ENCODE assay signal across 17 cellular contexts in the genomic region with DNA sequence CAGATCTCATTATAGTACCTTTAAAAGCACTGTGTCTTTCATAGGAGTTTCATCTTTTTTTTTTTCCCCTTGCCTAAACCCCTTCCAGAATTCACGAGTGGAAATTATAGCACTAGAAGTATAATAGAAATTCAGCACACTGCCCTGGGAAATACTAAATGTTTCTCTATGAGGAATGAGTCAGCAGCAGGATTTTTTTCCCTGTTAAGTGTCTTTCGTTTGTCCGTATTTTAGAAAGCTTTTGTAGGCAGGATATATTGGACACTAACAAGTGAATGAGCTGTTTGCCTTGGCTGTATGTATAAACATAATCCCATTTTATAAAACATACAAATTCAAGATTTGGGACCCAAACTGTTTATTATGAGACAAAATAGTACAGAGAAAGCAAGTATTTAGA.
A peak's percentile ranks its signal among the peaks of the same experiment; 100 is the strongest.
DNase-seq lines count a peak whose midpoint lies in the region; TF ChIP-seq lines count a peak whose summit lies in the region.
"Had no signal": no experiment of that assay in that cellular context is flagged by ENCODE, and none has a peak within 500 bp of the region (broad histone marks: within the 10 kb centered on the region; RNA-seq: fewer than 3 reads in every experiment).

No MANE protein-coding gene starts in this region.

- peaks cover 2 to 20% of the 10 kb centered on the region in 2 experiments; a peak in 2 of 4 replicates for H3K4me1 ChIP-seq in SK-N-SH (ENCODE audit: control insufficient read depth in 1 of 2, insufficient read depth in 2 of 2, low read depth in 1 of 2, low read length in 1 of 2)
- peaks cover 0 to 47% (median 39%) of the 10 kb centered on the region in 4 donors for H3K4me1 ChIP-seq in sigmoid colon
- H3K4me1 ChIP-seq in right atrium auricular region = peaks cover 0 to 8% of the 10 kb centered on the region in 2 donors
- H3K4me1 ChIP-seq: BE2C had no signal

- H3K4me3 ChIP-seq in SK-N-SH (ENCODE audit: low read depth in 2 of 2, low read length in 1 of 2) (no peak overlapping the region), sigmoid colon (no peak overlapping the region), right atrium auricular region (no peak overlapping the region)
- H3K4me3 ChIP-seq: cardiac muscle cell, gastrocnemius medialis had no signal

- CTCF ChIA-PET in SK-N-SH (lab: Yijun Ruan, JAX) = interaction anchor here (1.1 kb wide), 1 partner anchor 18 kb away, joined by 3 read pairs; no protein-coding TSS in a partner anchor

- H3K9ac ChIP-seq in SK-N-SH = peak overlapping the region; percentile 32; the same call in 1 of the 2 replicates

- no peak for TF ChIP-seq POLR2A in sigmoid colon (IDR thresholded peaks at IDR 0.05)

- WGBS in SK-N-SH (ENCODE audit: low lambda C conversion rate) = 38% methylated on average over 3 of the region's 3 CpGs
- WGBS in sigmoid colon, 2 donors = 77 to 86% methylated on average over 3 of the region's 3 CpGs

- H3K9me3 ChIP-seq in SK-N-SH (peaks cover under 1% of the 10 kb centered on the region; the same call in 1 of the 2 replicates), sigmoid colon (no peaks in the 10 kb centered on the region), right atrium auricular region (peaks cover 0 to under 1% of the 10 kb centered on the region in 2 donors)
- H3K9me3 ChIP-seq: BE2C, gastrocnemius medialis had no signal

- peak overlapping the region; percentile 22 to 61; a peak in 3 of 4 replicates for H3K27ac ChIP-seq in SK-N-SH (ENCODE audit: low read depth in 2 of 2, low read length in 1 of 2)
- H3K27ac ChIP-seq in sigmoid colon = peak overlapping the region in 3 of 4 donors; percentile 1 to 53 (median 48)
- H3K27ac ChIP-seq in right atrium auricular region = no peak overlapping the region
- H3K27ac ChIP-seq: cardiac muscle cell, gastrocnemius medialis had no signal

- TF ChIP-seq CTCF in SK-N-SH (IDR thresholded peaks at IDR 0.05) = no peak
- TF ChIP-seq CTCF in sigmoid colon (IDR thresholded peaks at IDR 0.05) = no peak
- TF ChIP-seq CTCF in right atrium auricular region (IDR thresholded peaks at IDR 0.05) = no peak

- H3K36me3 ChIP-seq in SK-N-SH (replicated peaks in 1 of 2; ENCODE audit: control insufficient read depth in 1 of 2, insufficient read depth in 2 of 2, low read length in 1 of 2) (peaks cover 13 to 19% of the 10 kb centered on the region in 2 experiments), sigmoid colon (peaks cover 0 to 3% (median 0%) of the 10 kb centered on the region in 4 donors), right atrium auricular region (no peaks in the 10 kb centered on the region)
- H3K36me3 ChIP-seq: BE2C, cardiac muscle cell had no signal

- H3K4me2 ChIP-seq in SK-N-SH = peak overlapping the region; percentile 2; the same call in 1 of the 2 replicates

- DNase-seq in G401 (ENCODE audit: low spot score) (peak; percentile 29), SK-N-SH (no peak), dermis blood vessel endothelial cell (peak; percentile 38), sigmoid colon (no peak), right atrium auricular region (ENCODE audit: low spot score) (no peak), putamen (ENCODE audit: low spot score) (no peak), NCI-H1105 treated with DMSO at 0.1 percent for 48 hours (lab: John Stamatoyannopoulos, UW) (no peak), NCI-H128 (lab: John Stamatoyannopoulos, UW; ENCODE audit: unreplicated experiment) (no peak)
- DNase-seq: activated T-cell treated with anti-CD3 and anti-CD28 coated beads, Interleukin-2, amount 50 U/mL, for 1 hour; BE2C; gastrocnemius medialis; GF-D8; left colon; NCI-H1694 treated with DMSO at 0.1 percent for 48 hours; NCI-H2227 treated with DMSO at 0.1 percent for 48 hours; stimulated activated CD4-positive, alpha-beta T cell treated with anti-CD3 and anti-CD28 coated beads, Interleukin-4, amount 100 ng/mL, for 24 hours had no signal

- no peak for TF ChIP-seq EP300 in SK-N-SH (IDR thresholded peaks at IDR 0.05; ENCODE audit: borderline replicate concordance in 1 of 2, low read depth in 1 of 2, low read length in 1 of 2)
- TF ChIP-seq EP300 in sigmoid colon (IDR thresholded peaks at IDR 0.05) = no peak

- in situ Hi-C loops in G401 (cut with HindIII; ENCODE audit: low sequenced_read_pairs) = no loop called here

- POLR2A ChIA-PET in SK-N-SH (lab: Yijun Ruan, JAX) = interaction anchor here (1.1 kb wide), 1 partner anchor 15 kb away, joined by 4 read pairs; no protein-coding TSS in a partner anchor

- peaks cover 15% of the 10 kb centered on the region for H3F3A ChIP-seq in SK-N-SH (replicated peaks; ENCODE audit: insufficient read depth)

- TF ChIP-seq RAD21 in SK-N-SH (IDR thresholded peaks at IDR 0.05; ENCODE audit: low read length) = no peak

- intact Hi-C loops in sigmoid colon (cut with DNase I) = no loop called here

- H2AFZ ChIP-seq in SK-N-SH (ENCODE audit: low read depth) = no peak overlapping the region

- no peaks in the 10 kb centered on the region for H3K9me2 ChIP-seq in SK-N-SH

- H4K20me1 ChIP-seq in SK-N-SH (ENCODE audit: insufficient read depth) = no peaks in the 10 kb centered on the region

- peaks cover 9% of the 10 kb centered on the region for H3K79me2 ChIP-seq in SK-N-SH (ENCODE audit: insufficient read depth)

- H3K27me3 ChIP-seq in SK-N-SH (ENCODE audit: insufficient read depth) = no peaks in the 10 kb centered on the region
- no peaks in the 10 kb centered on the region for H3K27me3 ChIP-seq in sigmoid colon
- no peaks in the 10 kb centered on the region for H3K27me3 ChIP-seq in right atrium auricular region
- H3K27me3 ChIP-seq: BE2C, cardiac muscle cell, gastrocnemius medialis had no signal

TF ChIP-seq in SK-N-SH, 30 proteins besides CTCF, POLR2A, EP300 and RAD21:
- peak; percentile 31; the same call in 1 of the 2 replicates for TF ChIP-seq JUND (IDR thresholded peaks at IDR 0.05)
- no peak for TF ChIP-seq FOXJ3 (CRISPR knock-in tag; IDR thresholded peaks at IDR 0.05)
- TF ChIP-seq TAF1 (IDR thresholded peaks at IDR 0.05; ENCODE audit: borderline replicate concordance, low read depth, low read length) = no peak
- TF ChIP-seq, protein P1, sequence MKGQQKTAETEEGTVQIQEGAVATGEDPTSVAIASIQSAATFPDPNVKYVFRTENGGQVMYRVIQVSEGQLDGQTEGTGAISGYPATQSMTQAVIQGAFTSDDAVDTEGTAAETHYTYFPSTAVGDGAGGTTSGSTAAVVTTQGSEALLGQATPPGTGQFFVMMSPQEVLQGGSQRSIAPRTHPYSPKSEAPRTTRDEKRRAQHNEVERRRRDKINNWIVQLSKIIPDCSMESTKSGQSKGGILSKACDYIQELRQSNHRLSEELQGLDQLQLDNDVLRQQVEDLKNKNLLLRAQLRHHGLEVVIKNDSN (IDR thresholded peaks at IDR 0.05; ENCODE audit: borderline replicate concordance, low read depth) = no peak
- TF ChIP-seq SIN3A (IDR thresholded peaks at IDR 0.05; ENCODE audit: borderline replicate concordance, low read depth, low read length) = no peak
- TF ChIP-seq RFX5 (IDR thresholded peaks at IDR 0.05; ENCODE audit: low read length) = no peak
- no peak for TF ChIP-seq GABPA (IDR thresholded peaks at IDR 0.05; ENCODE audit: low read depth)
- no peak for TF ChIP-seq RXRA (IDR thresholded peaks at IDR 0.05; ENCODE audit: borderline replicate concordance, low read depth)
- TF ChIP-seq YY1 (IDR thresholded peaks at IDR 0.05; ENCODE audit: low read depth) = no peak
- TF ChIP-seq, protein P2, sequence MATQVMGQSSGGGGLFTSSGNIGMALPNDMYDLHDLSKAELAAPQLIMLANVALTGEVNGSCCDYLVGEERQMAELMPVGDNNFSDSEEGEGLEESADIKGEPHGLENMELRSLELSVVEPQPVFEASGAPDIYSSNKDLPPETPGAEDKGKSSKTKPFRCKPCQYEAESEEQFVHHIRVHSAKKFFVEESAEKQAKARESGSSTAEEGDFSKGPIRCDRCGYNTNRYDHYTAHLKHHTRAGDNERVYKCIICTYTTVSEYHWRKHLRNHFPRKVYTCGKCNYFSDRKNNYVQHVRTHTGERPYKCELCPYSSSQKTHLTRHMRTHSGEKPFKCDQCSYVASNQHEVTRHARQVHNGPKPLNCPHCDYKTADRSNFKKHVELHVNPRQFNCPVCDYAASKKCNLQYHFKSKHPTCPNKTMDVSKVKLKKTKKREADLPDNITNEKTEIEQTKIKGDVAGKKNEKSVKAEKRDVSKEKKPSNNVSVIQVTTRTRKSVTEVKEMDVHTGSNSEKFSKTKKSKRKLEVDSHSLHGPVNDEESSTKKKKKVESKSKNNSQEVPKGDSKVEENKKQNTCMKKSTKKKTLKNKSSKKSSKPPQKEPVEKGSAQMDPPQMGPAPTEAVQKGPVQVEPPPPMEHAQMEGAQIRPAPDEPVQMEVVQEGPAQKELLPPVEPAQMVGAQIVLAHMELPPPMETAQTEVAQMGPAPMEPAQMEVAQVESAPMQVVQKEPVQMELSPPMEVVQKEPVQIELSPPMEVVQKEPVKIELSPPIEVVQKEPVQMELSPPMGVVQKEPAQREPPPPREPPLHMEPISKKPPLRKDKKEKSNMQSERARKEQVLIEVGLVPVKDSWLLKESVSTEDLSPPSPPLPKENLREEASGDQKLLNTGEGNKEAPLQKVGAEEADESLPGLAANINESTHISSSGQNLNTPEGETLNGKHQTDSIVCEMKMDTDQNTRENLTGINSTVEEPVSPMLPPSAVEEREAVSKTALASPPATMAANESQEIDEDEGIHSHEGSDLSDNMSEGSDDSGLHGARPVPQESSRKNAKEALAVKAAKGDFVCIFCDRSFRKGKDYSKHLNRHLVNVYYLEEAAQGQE (IDR thresholded peaks at IDR 0.05; ENCODE audit: low read depth, low read length) = no peak
- TF ChIP-seq FOSL2 (IDR thresholded peaks at IDR 0.05; ENCODE audit: borderline replicate concordance, low read depth) = peak; percentile 62
TF ChIP-seq in SK-N-SH: peak in this region for 2.

Comparison
In these comparisons a context has a peak if more than half of its experiments do, and no peak if none do; other contexts are left out.
1. DNase-seq: peak in G401 (single experiment) and dermis blood vessel endothelial cell (single experiment); none in SK-N-SH (single experiment), sigmoid colon (single experiment), right atrium auricular region (single experiment), putamen (single experiment), NCI-H1105 treated with DMSO at 0.1 percent for 48 hours (single experiment) and NCI-H128 (single experiment).
2. H3K27ac ChIP-seq: peak in SK-N-SH (2 of 2) and sigmoid colon (3 of 4); none in right atrium auricular region (0 of 2).